26 cellular contexts compared by ENCODE assay signal in genomic region chr11:66851251-66851620, GRCh38. TPM values are rescaled to one million over a fixed set of nuclear protein-coding genes. Genes with fewer than 3 reads are reported as not detected.
A peak's percentile ranks its signal among the peaks of the same experiment; 100 is the strongest.
DNase-seq lines count a peak whose midpoint lies in the region; ATAC-seq and TF ChIP-seq lines count a peak whose summit lies in the region.
"Had no signal": no experiment of that assay in that cellular context is flagged by ENCODE, and none has a peak within 500 bp of the region (broad histone marks: within the 10 kb centered on the region; RNA-seq: fewer than 3 reads in every experiment).

No MANE protein-coding gene starts in this region.

- intact Hi-C loops in spleen (cut with DNase I; ENCODE audit: low total_unique reads): no loop called here

- H3K36me3 Mint-ChIP-seq in endodermal cell (ENCODE audit: low read depth): peaks cover 8% of the 10 kb centered on the region
- H3K36me3 Mint-ChIP-seq in activated CD8-positive, alpha-beta T cell treated with anti-CD3 and anti-CD28 coated beads, Interleukin-2, amount 10 ng/mL, durations not matched to agents 7 days and 5 days (ENCODE audit: low read depth): peaks cover 4% of the 10 kb centered on the region
- H3K36me3 Mint-ChIP-seq: immature natural killer cell; natural killer cell treated with Interleukin-12 subunit alpha and Interleukin-12 subunit beta and Interleukin-15 and Interleukin-18, amount 100 ng/mL, for 72 hours had no signal

- no peak for ATAC-seq in activated CD8-positive, alpha-beta T cell treated with anti-CD3 and anti-CD28 coated beads, Interleukin-2, amount 10 ng/mL, durations not matched to agents 7 days and 5 days
- ATAC-seq: left colon had no signal

- no peak overlapping the region for H3K4me3 ChIP-seq in DOHH2 (ENCODE audit: low read length)
- H3K4me3 ChIP-seq in OCI-LY3 (ENCODE audit: low read length): peak overlapping the region; percentile 27; the same call in 1 of the 2 replicates
- no peak overlapping the region for H3K4me3 ChIP-seq in endodermal cell (ENCODE audit: low read length)
- H3K4me3 ChIP-seq in spleen: no peak overlapping the region
- H3K4me3 ChIP-seq: ovary, skin epidermis, stomach, tibial artery had no signal

- H3K4me2 ChIP-seq in DOHH2 (ENCODE audit: low read length) (0 out of 2 replicates have a peak overlapping the region, but pooled peaks have one; percentile 30), OCI-LY3 (ENCODE audit: low read length) (peak overlapping the region; percentile 22)

- no peak overlapping the region for H3K27ac Mint-ChIP-seq in endodermal cell
- H3K27ac Mint-ChIP-seq in activated CD8-positive, alpha-beta T cell treated with anti-CD3 and anti-CD28 coated beads, Interleukin-2, amount 10 ng/mL, durations not matched to agents 7 days and 5 days: no peak overlapping the region
- H3K27ac Mint-ChIP-seq: immature natural killer cell; natural killer cell treated with Interleukin-12 subunit alpha and Interleukin-12 subunit beta and Interleukin-15 and Interleukin-18, amount 100 ng/mL, for 72 hours had no signal

- H3K4me1 Mint-ChIP-seq in endodermal cell: peaks cover 4% of the 10 kb centered on the region
- peaks cover 42% of the 10 kb centered on the region for H3K4me1 Mint-ChIP-seq in activated CD8-positive, alpha-beta T cell treated with anti-CD3 and anti-CD28 coated beads, Interleukin-2, amount 10 ng/mL, durations not matched to agents 7 days and 5 days (ENCODE audit: low read depth)

- H3K9me2 ChIP-seq in DOHH2 (replicated peaks; ENCODE audit: control insufficient read depth, low read length): no peaks in the 10 kb centered on the region

- H3K27me3 ChIP-seq in DOHH2 (ENCODE audit: control insufficient read depth, low read length): no peaks in the 10 kb centered on the region
- H3K27me3 ChIP-seq in OCI-LY3 (ENCODE audit: low read depth, low read length): no peaks in the 10 kb centered on the region
- no peaks in the 10 kb centered on the region for H3K27me3 ChIP-seq in endodermal cell (ENCODE audit: control insufficient read depth, insufficient read depth, low read length, poor library complexity, severe bottlenecking)
- H3K27me3 ChIP-seq in spleen (replicated peaks in 1 of 7): no peaks in the 10 kb centered on the region
- H3K27me3 ChIP-seq: ovary, stomach, tibial artery had no signal

- H3K36me3 ChIP-seq in DOHH2 (ENCODE audit: control insufficient read depth, low read length): peaks cover 12% of the 10 kb centered on the region; the same call in 1 of the 2 replicates
- H3K36me3 ChIP-seq in OCI-LY3 (replicated peaks; ENCODE audit: low read depth, low read length): peaks cover 2% of the 10 kb centered on the region
- H3K36me3 ChIP-seq in endodermal cell (ENCODE audit: control insufficient read depth, insufficient read depth, low read length): peaks cover 8% of the 10 kb centered on the region
- H3K36me3 ChIP-seq in spleen: peaks cover 0 to 33% (median 18%) of the 10 kb centered on the region in 6 donors
- H3K36me3 ChIP-seq: ovary had no signal

- no peaks in the 10 kb centered on the region for H3K9me3 ChIP-seq in DOHH2 (ENCODE audit: control insufficient read depth, insufficient read depth, low read length)
- no peaks in the 10 kb centered on the region for H3K9me3 ChIP-seq in OCI-LY3 (ENCODE audit: insufficient read depth, low read length)
- H3K9me3 ChIP-seq in endodermal cell (ENCODE audit: control insufficient read depth, low read length): no peaks in the 10 kb centered on the region
- no peaks in the 10 kb centered on the region for H3K9me3 ChIP-seq in spleen
- H3K9me3 ChIP-seq: ovary, stomach, tibial artery had no signal

- peak overlapping the region; percentile 81 for H2AFZ ChIP-seq in OCI-LY3 (ENCODE audit: low read depth, low read length)

- H3K79me2 ChIP-seq in DOHH2 (ENCODE audit: control insufficient read depth, low read length): no peaks in the 10 kb centered on the region
- H3K79me2 ChIP-seq in OCI-LY3 (ENCODE audit: low read length): no peaks in the 10 kb centered on the region

- 79 to 100% methylated on average over 2 to 3 of the region's 3 CpGs for WGBS in endodermal cell (ENCODE audit: insufficient coverage in 1 of 2, insufficient read length in 1 of 2), 2 experiments
- WGBS in spleen, 5 donors: 81 to 96% (median 88%) methylated on average over 1 to 3 of the region's 3 CpGs

- H3K4me3 Mint-ChIP-seq in endodermal cell: no peak overlapping the region
- H3K4me3 Mint-ChIP-seq in activated CD8-positive, alpha-beta T cell treated with anti-CD3 and anti-CD28 coated beads, Interleukin-2, amount 10 ng/mL, durations not matched to agents 7 days and 5 days: no peak overlapping the region
- H3K4me3 Mint-ChIP-seq: H9; immature natural killer cell; natural killer cell treated with Interleukin-12 subunit alpha and Interleukin-12 subunit beta and Interleukin-15 and Interleukin-18, amount 100 ng/mL, for 72 hours had no signal

- H3K27ac ChIP-seq in DOHH2 (ENCODE audit: low read depth, low read length) (no peak overlapping the region), OCI-LY3 (ENCODE audit: low read length) (no peak overlapping the region), endodermal cell (ENCODE audit: low read depth, low read length) (no peak overlapping the region), spleen (no peak overlapping the region)
- H3K27ac ChIP-seq: ovary, skin epidermis, stomach, tibial artery had no signal

- CTCF ChIA-PET in activated CD8-positive, alpha-beta T cell treated with anti-CD3 and anti-CD28 coated beads, Interleukin-2, amount 10 ng/mL, durations not matched to agents 7 days and 5 days (lab: Charles Lee): interaction anchor here (0.6 to 2.6 kb wide), 4 partner anchors 9 to 162 kb away, joined by 4 to 14 read pairs (median 4); no protein-coding TSS in a partner anchor

- no peaks in the 10 kb centered on the region for H3K9me3 Mint-ChIP-seq in endodermal cell
- no peaks in the 10 kb centered on the region for H3K9me3 Mint-ChIP-seq in activated CD8-positive, alpha-beta T cell treated with anti-CD3 and anti-CD28 coated beads, Interleukin-2, amount 10 ng/mL, durations not matched to agents 7 days and 5 days (ENCODE audit: insufficient read depth)
- H3K9me3 Mint-ChIP-seq: CD14-positive monocyte; H9; immature natural killer cell; natural killer cell treated with Interleukin-12 subunit alpha and Interleukin-12 subunit beta and Interleukin-15 and Interleukin-18, amount 100 ng/mL, for 72 hours had no signal

- DNase-seq in endodermal cell (peak; percentile 41), spleen (peak; percentile 41), NCI-H1930 (lab: John Stamatoyannopoulos, UW) (no peak), HuH-7 (ENCODE audit: low spot score) (no peak)
- no peak for DNase-seq in activated CD8-positive, alpha-beta T cell treated with anti-CD3 and anti-CD28 coated beads, Interleukin-2, amount 10 ng/mL, durations not matched to agents 7 days and 5 days
- DNase-seq: activated CD4-positive, alpha-beta T cell treated with anti-CD3 and anti-CD28 coated beads for 1 hour; activated CD8-positive, alpha-beta memory T cell treated with anti-CD3 and anti-CD28 coated beads for 24 hours; activated naive CD4-positive, alpha-beta T cell; caudate nucleus; cortex of kidney; DMS79 treated with DMSO at 0.1 percent for 48 hours; GF-D8; H9; immature natural killer cell; MV-4-11; NCI-H146; NCI-H446 treated with DMSO at 0.1 percent for 48 hours; stomach had no signal

- H3K27me3 Mint-ChIP-seq in endodermal cell (ENCODE audit: insufficient read depth): no peaks in the 10 kb centered on the region
- no peaks in the 10 kb centered on the region for H3K27me3 Mint-ChIP-seq in activated CD8-positive, alpha-beta T cell treated with anti-CD3 and anti-CD28 coated beads, Interleukin-2, amount 10 ng/mL, durations not matched to agents 7 days and 5 days (ENCODE audit: low read depth)
- H3K27me3 Mint-ChIP-seq: natural killer cell treated with Interleukin-12 subunit alpha and Interleukin-12 subunit beta and Interleukin-15 and Interleukin-18, amount 100 ng/mL, for 72 hours had no signal

- no peaks in the 10 kb centered on the region for H3F3A ChIP-seq in DOHH2 (ENCODE audit: control insufficient read depth, insufficient read depth)

- TF ChIP-seq POLR2A in spleen (IDR thresholded peaks at IDR 0.05): no peak

- POLR2A ChIA-PET in activated CD8-positive, alpha-beta T cell treated with anti-CD3 and anti-CD28 coated beads, Interleukin-2, amount 10 ng/mL, durations not matched to agents 7 days and 5 days (lab: Charles Lee): interaction anchor here (5.5 kb wide), 1 partner anchor 7 kb away, joined by 92 read pairs; the partner anchor contains the start of gene RCE1

- no peak overlapping the region for H3K9ac ChIP-seq in OCI-LY3 (ENCODE audit: low read length)
- H3K9ac ChIP-seq in endodermal cell (ENCODE audit: extremely low read depth, low read length, poor library complexity, severe bottlenecking): no peak overlapping the region

- TF ChIP-seq CTCF in DOHH2 (IDR thresholded peaks at IDR 0.05; ENCODE audit: low read depth, low read length, poor library complexity, severe bottlenecking): no peak
- no peak for TF ChIP-seq CTCF in OCI-LY3 (IDR thresholded peaks at IDR 0.05; ENCODE audit: low read depth, low read length)
- TF ChIP-seq CTCF in endodermal cell (conservative IDR thresholded peaks at IDR 0.05): no peak
- no peak for TF ChIP-seq CTCF in spleen (IDR thresholded peaks at IDR 0.05 in 8 of 11, conservative IDR thresholded peaks at IDR 0.05 in 3 of 11)

- H3K4me1 ChIP-seq in DOHH2 (ENCODE audit: control insufficient read depth, low read length): peaks cover 19% of the 10 kb centered on the region
- peaks cover 16% of the 10 kb centered on the region for H3K4me1 ChIP-seq in OCI-LY3 (ENCODE audit: low read length)
- H3K4me1 ChIP-seq in endodermal cell (ENCODE audit: control insufficient read depth, insufficient read depth, low read length): no peaks in the 10 kb centered on the region
- peaks cover 5 to 26% (median 16%) of the 10 kb centered on the region in 6 donors for H3K4me1 ChIP-seq in spleen

- H4K20me1 ChIP-seq in DOHH2 (ENCODE audit: control insufficient read depth, insufficient read depth, low read depth, low read length): no peaks in the 10 kb centered on the region
- H4K20me1 ChIP-seq in OCI-LY3 (ENCODE audit: insufficient read depth, low read length): no peaks in the 10 kb centered on the region

RNA-seq across cellular contexts. Expression of gene LRFN4, which starts 5.6 kb away (rescaled TPM):
- 10 to 100 TPM; 23.2 to 26.2 TPM for total RNA-seq in endodermal cell
- polyA plus RNA-seq in endodermal cell (2013, experiment 1 of 2): 27.8 TPM
- 24.3 TPM for polyA plus RNA-seq in endodermal cell (2013, experiment 2 of 2)
- 10 to 100 TPM in 2 of 7 donors, 1 to 10 TPM in 5; 3.3 to 10.3 (median 8.0) TPM for total RNA-seq in spleen
- 10 to 100 TPM in 1 of 3 donors, 1 to 10 TPM in 2; 3.9 to 12.0 (median 7.9) TPM for polyA plus RNA-seq in spleen
- 10 to 100 TPM; 24.6 to 28.3 TPM for total RNA-seq in activated CD8-positive, alpha-beta T cell treated with anti-CD3 and anti-CD28 coated beads, Interleukin-2, amount 10 ng/mL, durations not matched to agents 7 days and 5 days

RNA-seq across cellular contexts. Expression of gene RCE1, which starts 8.0 kb away (rescaled TPM):
- total RNA-seq in endodermal cell (10 to 100 TPM; 34.5 to 37.5 TPM), spleen (10 to 100 TPM; 14.5 to 27.9 (median 18.1) TPM)
- 21.4 TPM for polyA plus RNA-seq in endodermal cell (2013, experiment 1 of 2)
- polyA plus RNA-seq in endodermal cell (2013, experiment 2 of 2): 21.2 TPM
- 10 to 100 TPM; 10.0 to 19.3 (median 14.2) TPM for polyA plus RNA-seq in spleen
- 10 to 100 TPM; 23.1 to 27.3 TPM for total RNA-seq in activated CD8-positive, alpha-beta T cell treated with anti-CD3 and anti-CD28 coated beads, Interleukin-2, amount 10 ng/mL, durations not matched to agents 7 days and 5 days

Comparison
In these comparisons a context has a peak if more than half of its experiments do, and no peak if none do; other contexts are left out.
1. DNase-seq: peak in endodermal cell (single experiment) and spleen (single experiment); none in activated CD8-positive, alpha-beta T cell treated with anti-CD3 and anti-CD28 coated beads, Interleukin-2, amount 10 ng/mL, durations not matched to agents 7 days and 5 days (single experiment), NCI-H1930 (0 of 2) and HuH-7 (single experiment).